In the genomic region with DNA sequence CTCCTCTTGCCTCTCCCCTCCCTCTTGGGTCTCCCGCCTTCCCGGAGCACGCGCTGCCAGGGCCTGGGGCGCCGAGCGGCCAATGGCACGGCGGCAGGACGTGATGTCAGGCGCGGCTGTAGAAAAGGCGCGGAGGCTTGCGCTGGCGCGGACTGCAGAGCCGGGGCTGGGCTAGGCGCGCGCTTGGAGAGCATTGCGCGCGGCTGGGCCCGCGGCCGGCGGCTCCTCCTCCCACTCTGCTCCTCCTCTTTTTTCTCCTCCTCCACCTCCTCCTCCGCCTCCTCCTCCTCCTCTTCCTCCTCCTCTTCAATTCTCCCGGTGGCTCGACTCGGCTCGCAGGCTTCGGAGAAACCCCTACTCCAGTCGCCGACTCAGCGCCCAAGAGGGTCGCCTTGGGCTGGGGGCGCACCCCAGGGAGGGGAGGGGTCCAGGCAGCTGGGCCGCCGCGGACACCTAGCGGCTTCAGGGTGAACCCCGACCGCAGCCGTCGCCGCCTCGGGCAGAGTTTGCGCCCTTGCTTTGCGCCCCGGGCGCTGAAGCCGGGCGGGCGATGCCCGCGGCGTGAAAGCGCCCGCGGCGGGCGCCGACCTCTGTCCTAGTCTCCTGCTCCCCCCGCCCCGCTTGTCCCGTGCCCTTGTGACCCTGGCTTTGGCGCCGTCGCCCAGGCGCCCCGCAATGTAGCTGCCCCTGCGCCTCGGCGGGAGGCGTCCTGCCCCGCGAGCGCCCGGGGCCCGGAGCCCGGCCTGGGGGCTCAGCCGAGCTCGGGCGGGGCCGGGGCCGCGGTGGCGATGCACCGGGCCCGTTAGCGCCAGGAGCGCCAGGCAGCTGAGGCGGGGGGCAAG, we compare ENCODE assay signal across 2 cellular contexts.
TF ChIP-seq lines count a peak whose summit lies in the region.

A gene with protein sequence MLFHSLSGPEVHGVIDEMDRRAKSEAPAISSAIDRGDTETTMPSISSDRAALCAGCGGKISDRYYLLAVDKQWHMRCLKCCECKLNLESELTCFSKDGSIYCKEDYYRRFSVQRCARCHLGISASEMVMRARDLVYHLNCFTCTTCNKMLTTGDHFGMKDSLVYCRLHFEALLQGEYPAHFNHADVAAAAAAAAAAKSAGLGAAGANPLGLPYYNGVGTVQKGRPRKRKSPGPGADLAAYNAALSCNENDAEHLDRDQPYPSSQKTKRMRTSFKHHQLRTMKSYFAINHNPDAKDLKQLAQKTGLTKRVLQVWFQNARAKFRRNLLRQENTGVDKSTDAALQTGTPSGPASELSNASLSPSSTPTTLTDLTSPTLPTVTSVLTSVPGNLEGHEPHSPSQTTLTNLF (plus strand): TSS at position 309 of the 842 bp plus-strand sequence. CDS start 581 bp downstream, outside the sequence.

TF ChIP-seq in HEK293, 187 proteins besides CTCF, POLR2A, EP300 and RAD21 (continued from another document):
- TF ChIP-seq ZEB2 (tag by site-specific recombination; IDR thresholded peaks at IDR 0.05) (peak; percentile 36; the same call in 1 of the 2 replicates), ZNF837 (tag by site-specific recombination; IDR thresholded peaks at IDR 0.05) (no peak), ZFP3 (tag by site-specific recombination; IDR thresholded peaks at IDR 0.05; ENCODE audit: low read depth) (no peak), SP2 (tag by site-specific recombination; IDR thresholded peaks at IDR 0.05) (peak; percentile 88), ZFHX2 (tag by site-specific recombination; conservative IDR thresholded peaks at IDR 0.05) (peak; percentile 93), ZBTB17 (tag by site-specific recombination; IDR thresholded peaks at IDR 0.05) (peak; percentile 74), ZNF610 (tag by site-specific recombination; IDR thresholded peaks at IDR 0.05; ENCODE audit: borderline replicate concordance) (no peak), EGR2 (tag by site-specific recombination; IDR thresholded peaks at IDR 0.05; ENCODE audit: low read depth) (peak; percentile 90), KLF16 (tag by site-specific recombination; IDR thresholded peaks at IDR 0.05) (peak; percentile 20; the same call in 1 of the 2 replicates), ZFP37 (tag by site-specific recombination; IDR thresholded peaks at IDR 0.05) (no peak), ZNF560 (tag by site-specific recombination; IDR thresholded peaks at IDR 0.05; ENCODE audit: borderline replicate concordance) (no peak), ZNF629 (tag by site-specific recombination; IDR thresholded peaks at IDR 0.05) (peak; percentile 78)
- TF ChIP-seq, protein P1, sequence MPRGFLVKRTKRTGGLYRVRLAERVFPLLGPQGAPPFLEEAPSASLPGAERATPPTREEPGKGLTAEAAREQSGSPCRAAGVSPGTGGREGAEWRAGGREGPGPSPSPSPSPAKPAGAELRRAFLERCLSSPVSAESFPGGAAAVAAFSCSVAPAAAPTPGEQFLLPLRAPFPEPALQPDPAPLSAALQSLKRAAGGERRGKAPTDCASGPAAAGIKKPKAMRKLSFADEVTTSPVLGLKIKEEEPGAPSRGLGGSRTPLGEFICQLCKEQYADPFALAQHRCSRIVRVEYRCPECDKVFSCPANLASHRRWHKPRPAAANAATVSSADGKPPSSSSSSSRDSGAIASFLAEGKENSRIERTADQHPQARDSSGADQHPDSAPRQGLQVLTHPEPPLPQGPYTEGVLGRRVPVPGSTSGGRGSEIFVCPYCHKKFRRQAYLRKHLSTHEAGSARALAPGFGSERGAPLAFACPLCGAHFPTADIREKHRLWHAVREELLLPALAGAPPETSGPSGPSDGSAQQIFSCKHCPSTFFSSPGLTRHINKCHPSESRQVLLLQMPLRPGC (tag by site-specific recombination; IDR thresholded peaks at IDR 0.05), result peak; percentile 55; the same call in 1 of the 2 replicates
- TF ChIP-seq, protein P2, sequence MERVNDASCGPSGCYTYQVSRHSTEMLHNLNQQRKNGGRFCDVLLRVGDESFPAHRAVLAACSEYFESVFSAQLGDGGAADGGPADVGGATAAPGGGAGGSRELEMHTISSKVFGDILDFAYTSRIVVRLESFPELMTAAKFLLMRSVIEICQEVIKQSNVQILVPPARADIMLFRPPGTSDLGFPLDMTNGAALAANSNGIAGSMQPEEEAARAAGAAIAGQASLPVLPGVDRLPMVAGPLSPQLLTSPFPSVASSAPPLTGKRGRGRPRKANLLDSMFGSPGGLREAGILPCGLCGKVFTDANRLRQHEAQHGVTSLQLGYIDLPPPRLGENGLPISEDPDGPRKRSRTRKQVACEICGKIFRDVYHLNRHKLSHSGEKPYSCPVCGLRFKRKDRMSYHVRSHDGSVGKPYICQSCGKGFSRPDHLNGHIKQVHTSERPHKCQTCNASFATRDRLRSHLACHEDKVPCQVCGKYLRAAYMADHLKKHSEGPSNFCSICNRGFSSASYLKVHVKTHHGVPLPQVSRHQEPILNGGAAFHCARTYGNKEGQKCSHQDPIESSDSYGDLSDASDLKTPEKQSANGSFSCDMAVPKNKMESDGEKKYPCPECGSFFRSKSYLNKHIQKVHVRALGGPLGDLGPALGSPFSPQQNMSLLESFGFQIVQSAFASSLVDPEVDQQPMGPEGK (tag by site-specific recombination; IDR thresholded peaks at IDR 0.05), result 0 out of 2 replicates have a peak, but pooled peaks have one; percentile 11
- TF ChIP-seq, protein P3, sequence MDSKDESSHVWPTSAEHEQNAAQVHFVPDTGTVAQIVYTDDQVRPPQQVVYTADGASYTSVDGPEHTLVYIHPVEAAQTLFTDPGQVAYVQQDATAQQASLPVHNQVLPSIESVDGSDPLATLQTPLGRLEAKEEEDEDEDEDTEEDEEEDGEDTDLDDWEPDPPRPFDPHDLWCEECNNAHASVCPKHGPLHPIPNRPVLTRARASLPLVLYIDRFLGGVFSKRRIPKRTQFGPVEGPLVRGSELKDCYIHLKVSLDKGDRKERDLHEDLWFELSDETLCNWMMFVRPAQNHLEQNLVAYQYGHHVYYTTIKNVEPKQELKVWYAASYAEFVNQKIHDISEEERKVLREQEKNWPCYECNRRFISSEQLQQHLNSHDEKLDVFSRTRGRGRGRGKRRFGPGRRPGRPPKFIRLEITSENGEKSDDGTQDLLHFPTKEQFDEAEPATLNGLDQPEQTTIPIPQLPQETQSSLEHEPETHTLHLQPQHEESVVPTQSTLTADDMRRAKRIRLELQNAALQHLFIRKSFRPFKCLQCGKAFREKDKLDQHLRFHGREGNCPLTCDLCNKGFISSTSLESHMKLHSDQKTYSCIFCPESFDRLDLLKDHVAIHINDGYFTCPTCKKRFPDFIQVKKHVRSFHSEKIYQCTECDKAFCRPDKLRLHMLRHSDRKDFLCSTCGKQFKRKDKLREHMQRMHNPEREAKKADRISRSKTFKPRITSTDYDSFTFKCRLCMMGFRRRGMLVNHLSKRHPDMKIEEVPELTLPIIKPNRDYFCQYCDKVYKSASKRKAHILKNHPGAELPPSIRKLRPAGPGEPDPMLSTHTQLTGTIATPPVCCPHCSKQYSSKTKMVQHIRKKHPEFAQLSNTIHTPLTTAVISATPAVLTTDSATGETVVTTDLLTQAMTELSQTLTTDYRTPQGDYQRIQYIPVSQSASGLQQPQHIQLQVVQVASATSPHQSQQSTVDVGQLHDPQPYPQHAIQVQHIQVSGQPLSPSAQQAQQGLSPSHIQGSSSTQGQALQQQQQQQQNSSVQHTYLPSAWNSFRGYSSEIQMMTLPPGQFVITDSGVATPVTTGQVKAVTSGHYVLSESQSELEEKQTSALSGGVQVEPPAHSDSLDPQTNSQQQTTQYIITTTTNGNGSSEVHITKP (tag by site-specific recombination; IDR thresholded peaks at IDR 0.05), result 0 out of 2 replicates have a peak, but pooled peaks have one; percentile 12
- TF ChIP-seq, protein P4, sequence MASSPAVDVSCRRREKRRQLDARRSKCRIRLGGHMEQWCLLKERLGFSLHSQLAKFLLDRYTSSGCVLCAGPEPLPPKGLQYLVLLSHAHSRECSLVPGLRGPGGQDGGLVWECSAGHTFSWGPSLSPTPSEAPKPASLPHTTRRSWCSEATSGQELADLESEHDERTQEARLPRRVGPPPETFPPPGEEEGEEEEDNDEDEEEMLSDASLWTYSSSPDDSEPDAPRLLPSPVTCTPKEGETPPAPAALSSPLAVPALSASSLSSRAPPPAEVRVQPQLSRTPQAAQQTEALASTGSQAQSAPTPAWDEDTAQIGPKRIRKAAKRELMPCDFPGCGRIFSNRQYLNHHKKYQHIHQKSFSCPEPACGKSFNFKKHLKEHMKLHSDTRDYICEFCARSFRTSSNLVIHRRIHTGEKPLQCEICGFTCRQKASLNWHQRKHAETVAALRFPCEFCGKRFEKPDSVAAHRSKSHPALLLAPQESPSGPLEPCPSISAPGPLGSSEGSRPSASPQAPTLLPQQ (tag by site-specific recombination; IDR thresholded peaks at IDR 0.05), result peak; percentile 66
TF ChIP-seq in HEK293: peak in this region for 25.

TF ChIP-seq in GM12878, 131 proteins besides CTCF, POLR2A, EP300 and RAD21 (continued from another document):
- TF ChIP-seq TCF3 (IDR thresholded peaks at IDR 0.05; ENCODE audit: borderline replicate concordance, insufficient read depth, low read depth, low read length) (no peak), EGR1 (IDR thresholded peaks at IDR 0.05; ENCODE audit: borderline replicate concordance in 1 of 2, low read depth in 2 of 2, low read length in 2 of 2) (no peak), CBX5 (IDR thresholded peaks at IDR 0.05; ENCODE audit: low read depth) (no peak), JUNB (IDR thresholded peaks at IDR 0.05) (no peak), MYC (IDR thresholded peaks at IDR 0.05; ENCODE audit: insufficient read depth, insufficient read length, insufficient replicate concordance, low read length, severe bottlenecking) (no peak), PAX5 (IDR thresholded peaks at IDR 0.05; ENCODE audit: borderline replicate concordance, low read depth, low read length) (no peak), BHLHE40 (IDR thresholded peaks at IDR 0.05; ENCODE audit: borderline replicate concordance in 1 of 2, low read depth in 2 of 2, low read length in 1 of 2) (peak in 1 of 2 experiments; percentile 75; a peak in 2 of 4 replicates), RAD51 (IDR thresholded peaks at IDR 0.05) (no peak), HDAC2 (IDR thresholded peaks at IDR 0.05) (no peak), RB1 (IDR thresholded peaks at IDR 0.05; ENCODE audit: borderline replicate concordance) (peak; percentile 48; the same call in 1 of the 2 replicates)
- TF ChIP-seq, protein P5, sequence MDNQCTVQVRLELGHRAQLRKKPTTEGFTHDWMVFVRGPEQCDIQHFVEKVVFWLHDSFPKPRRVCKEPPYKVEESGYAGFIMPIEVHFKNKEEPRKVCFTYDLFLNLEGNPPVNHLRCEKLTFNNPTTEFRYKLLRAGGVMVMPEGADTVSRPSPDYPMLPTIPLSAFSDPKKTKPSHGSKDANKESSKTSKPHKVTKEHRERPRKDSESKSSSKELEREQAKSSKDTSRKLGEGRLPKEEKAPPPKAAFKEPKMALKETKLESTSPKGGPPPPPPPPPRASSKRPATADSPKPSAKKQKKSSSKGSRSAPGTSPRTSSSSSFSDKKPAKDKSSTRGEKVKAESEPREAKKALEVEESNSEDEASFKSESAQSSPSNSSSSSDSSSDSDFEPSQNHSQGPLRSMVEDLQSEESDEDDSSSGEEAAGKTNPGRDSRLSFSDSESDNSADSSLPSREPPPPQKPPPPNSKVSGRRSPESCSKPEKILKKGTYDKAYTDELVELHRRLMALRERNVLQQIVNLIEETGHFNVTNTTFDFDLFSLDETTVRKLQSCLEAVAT (IDR thresholded peaks at IDR 0.05), result 0 out of 2 replicates have a peak, but pooled peaks have one; percentile 18
- TF ChIP-seq, protein P6, sequence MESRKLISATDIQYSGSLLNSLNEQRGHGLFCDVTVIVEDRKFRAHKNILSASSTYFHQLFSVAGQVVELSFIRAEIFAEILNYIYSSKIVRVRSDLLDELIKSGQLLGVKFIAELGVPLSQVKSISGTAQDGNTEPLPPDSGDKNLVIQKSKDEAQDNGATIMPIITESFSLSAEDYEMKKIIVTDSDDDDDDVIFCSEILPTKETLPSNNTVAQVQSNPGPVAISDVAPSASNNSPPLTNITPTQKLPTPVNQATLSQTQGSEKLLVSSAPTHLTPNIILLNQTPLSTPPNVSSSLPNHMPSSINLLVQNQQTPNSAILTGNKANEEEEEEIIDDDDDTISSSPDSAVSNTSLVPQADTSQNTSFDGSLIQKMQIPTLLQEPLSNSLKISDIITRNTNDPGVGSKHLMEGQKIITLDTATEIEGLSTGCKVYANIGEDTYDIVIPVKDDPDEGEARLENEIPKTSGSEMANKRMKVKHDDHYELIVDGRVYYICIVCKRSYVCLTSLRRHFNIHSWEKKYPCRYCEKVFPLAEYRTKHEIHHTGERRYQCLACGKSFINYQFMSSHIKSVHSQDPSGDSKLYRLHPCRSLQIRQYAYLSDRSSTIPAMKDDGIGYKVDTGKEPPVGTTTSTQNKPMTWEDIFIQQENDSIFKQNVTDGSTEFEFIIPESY (IDR thresholded peaks at IDR 0.05), result peak; percentile 74
- TF ChIP-seq, protein P7, sequence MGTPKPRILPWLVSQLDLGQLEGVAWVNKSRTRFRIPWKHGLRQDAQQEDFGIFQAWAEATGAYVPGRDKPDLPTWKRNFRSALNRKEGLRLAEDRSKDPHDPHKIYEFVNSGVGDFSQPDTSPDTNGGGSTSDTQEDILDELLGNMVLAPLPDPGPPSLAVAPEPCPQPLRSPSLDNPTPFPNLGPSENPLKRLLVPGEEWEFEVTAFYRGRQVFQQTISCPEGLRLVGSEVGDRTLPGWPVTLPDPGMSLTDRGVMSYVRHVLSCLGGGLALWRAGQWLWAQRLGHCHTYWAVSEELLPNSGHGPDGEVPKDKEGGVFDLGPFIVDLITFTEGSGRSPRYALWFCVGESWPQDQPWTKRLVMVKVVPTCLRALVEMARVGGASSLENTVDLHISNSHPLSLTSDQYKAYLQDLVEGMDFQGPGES (IDR thresholded peaks at IDR 0.05), result no peak
